20 cellular contexts compared by ENCODE assay signal in genomic region chr6:145882121-145882531, GRCh38.
A peak's percentile ranks its signal among the peaks of the same experiment; 100 is the strongest.
DNase-seq lines count a peak whose midpoint lies in the region; ATAC-seq and TF ChIP-seq lines count a peak whose summit lies in the region.
"Had no signal": no experiment of that assay in that cellular context is flagged by ENCODE, and none has a peak within 500 bp of the region (broad histone marks: within the 10 kb centered on the region; RNA-seq: fewer than 3 reads in every experiment).

No MANE protein-coding gene starts in this region.

- CTCF ChIA-PET in SK-N-SH (lab: Yijun Ruan, JAX), result no interaction called here

- H3K9ac ChIP-seq in SK-N-SH (no peak overlapping the region), adipocyte (ENCODE audit: low read length) (no peak overlapping the region)

- H3K4me1 ChIP-seq in SK-N-SH (ENCODE audit: control insufficient read depth in 1 of 2, insufficient read depth in 2 of 2, low read depth in 1 of 2, low read length in 1 of 2) (no peaks in the 10 kb centered on the region; a peak in 2 of 4 replicates), adipocyte (ENCODE audit: control insufficient read depth, insufficient read depth, low read length) (peaks cover 22% of the 10 kb centered on the region), gastroesophageal sphincter (peaks cover 0 to 56% (median 15%) of the 10 kb centered on the region in 3 donors)
- H3K4me1 ChIP-seq: SJCRH30 had no signal

- ATAC-seq in SK-N-SH treated with all-trans-retinoic acid at 6 μM for 48 hours (no peak), gastroesophageal sphincter (no peak), natural killer cell (no peak), HG02588 (IDR thresholded peaks at IDR 0.05; ENCODE audit: unreplicated experiment) (no peak)

- H3K9me2 ChIP-seq in SK-N-SH, result no peaks in the 10 kb centered on the region

- no peaks in the 10 kb centered on the region for H4K20me1 ChIP-seq in SK-N-SH (ENCODE audit: insufficient read depth)

- H3K27ac ChIP-seq in SK-N-SH (ENCODE audit: low read depth in 2 of 2, low read length in 1 of 2), result no peak overlapping the region
- peak overlapping the region in 3 of 4 donors; percentile 39 to 58 (median 43) for H3K27ac ChIP-seq in gastroesophageal sphincter
- H3K27ac ChIP-seq: C4-2B, HL-60, PC-9, SJCRH30 had no signal

- TF ChIP-seq EP300 in SK-N-SH (IDR thresholded peaks at IDR 0.05; ENCODE audit: borderline replicate concordance in 1 of 2, low read depth in 1 of 2, low read length in 1 of 2), result no peak
- TF ChIP-seq EP300 in gastroesophageal sphincter (IDR thresholded peaks at IDR 0.05), result no peak

- H3K27me3 Mint-ChIP-seq in natural killer cell (ENCODE audit: low read depth in 2 of 2), result no peaks in the 10 kb centered on the region

- H3K4me3 ChIP-seq in SK-N-SH (ENCODE audit: low read depth in 2 of 2, low read length in 1 of 2) (no peak overlapping the region), adipocyte (ENCODE audit: low read length) (no peak overlapping the region), gastroesophageal sphincter (no peak overlapping the region)
- H3K4me3 ChIP-seq: HAP-1, PC-9, SJCRH30 had no signal

- H3K9me3 Mint-ChIP-seq in natural killer cell, result no peaks in the 10 kb centered on the region

- H3K4me1 Mint-ChIP-seq in natural killer cell, result peaks cover 3 to 4% of the 10 kb centered on the region in 2 donors

- POLR2A ChIA-PET in SK-N-SH (lab: Yijun Ruan, JAX), result no interaction called here

- no peak for DNase-seq in SK-N-SH
- peak; percentile 36 for DNase-seq in adipocyte (ENCODE audit: low read depth)
- DNase-seq in natural killer cell, result no peak
- DNase-seq in occipital lobe (lab: John Stamatoyannopoulos, UW), result no peak
- no peak for DNase-seq in 8988T
- DNase-seq: DMS 273 treated with DMSO at 0.1 percent for 48 hours, MV-4-11, NCI-H1436, NCI-H2029 treated with DMSO at 0.1 percent for 48 hours, NCI-H2171 treated with DMSO at 0.1 percent for 48 hours, NCI-H446 treated with DMSO at 0.1 percent for 48 hours, NCI-H774, PC-9, SJCRH30 had no signal

- 74% methylated on average over 4 of the region's 4 CpGs for WGBS in SK-N-SH (ENCODE audit: low lambda C conversion rate)
- WGBS in gastroesophageal sphincter (ENCODE audit: low coverage in 1 of 2), 2 donors, result 29 to 40% methylated on average over 4 of the region's 4 CpGs

- no peak for TF ChIP-seq CTCF in SK-N-SH (IDR thresholded peaks at IDR 0.05)
- TF ChIP-seq CTCF in gastroesophageal sphincter (IDR thresholded peaks at IDR 0.05), result no peak
- TF ChIP-seq CTCF in natural killer cell (IDR thresholded peaks at IDR 0.05), result no peak

- H3K36me3 ChIP-seq in SK-N-SH (replicated peaks in 1 of 2; ENCODE audit: control insufficient read depth in 1 of 2, insufficient read depth in 2 of 2, low read length in 1 of 2) (peaks cover 13 to 17% of the 10 kb centered on the region in 2 experiments), adipocyte (ENCODE audit: control insufficient read depth, insufficient read depth, low read length, severe bottlenecking) (peaks cover 25% of the 10 kb centered on the region), gastroesophageal sphincter (no peaks in the 10 kb centered on the region)
- H3K36me3 ChIP-seq: HAP-1 had no signal

- no peak for TF ChIP-seq POLR2A in gastroesophageal sphincter (IDR thresholded peaks at IDR 0.05)

- H3K4me3 Mint-ChIP-seq in natural killer cell, result no peak overlapping the region

- H2AFZ ChIP-seq in SK-N-SH (ENCODE audit: low read depth), result no peak overlapping the region
- H2AFZ ChIP-seq: PC-9 had no signal

- H3K27ac Mint-ChIP-seq in natural killer cell, result no peak overlapping the region

- TF ChIP-seq RAD21 in SK-N-SH (IDR thresholded peaks at IDR 0.05; ENCODE audit: low read length), result no peak

- H3K27me3 ChIP-seq in SK-N-SH (ENCODE audit: insufficient read depth) (no peaks in the 10 kb centered on the region), adipocyte (replicated peaks; ENCODE audit: control insufficient read depth, insufficient read depth, low read length) (no peaks in the 10 kb centered on the region), gastroesophageal sphincter (no peaks in the 10 kb centered on the region)
- H3K27me3 ChIP-seq: SJCRH30 had no signal

- intact Hi-C loops in natural killer cell (cut with micrococcal nuclease), result no loop called here

- H3K79me2 ChIP-seq in SK-N-SH (ENCODE audit: insufficient read depth), result no peaks in the 10 kb centered on the region

- peaks cover 7% of the 10 kb centered on the region for H3K36me3 Mint-ChIP-seq in natural killer cell

- H3F3A ChIP-seq in SK-N-SH (replicated peaks; ENCODE audit: insufficient read depth), result peaks cover 11% of the 10 kb centered on the region

- H3K9me3 ChIP-seq in SK-N-SH (no peaks in the 10 kb centered on the region), adipocyte (ENCODE audit: control insufficient read depth, low read length) (no peaks in the 10 kb centered on the region), gastroesophageal sphincter (no peaks in the 10 kb centered on the region)
- H3K9me3 ChIP-seq: HAP-1, SJCRH30 had no signal

- H3K4me2 ChIP-seq in SK-N-SH, result no peak overlapping the region
- H3K4me2 ChIP-seq: PC-9 had no signal

TF ChIP-seq in SK-N-SH treated with all-trans-retinoic acid at 6 μM for 48 hours, 23 proteins besides CTCF, POLR2A, EP300 and RAD21:
- TF ChIP-seq ISL1 (CRISPR knock-in tag; IDR thresholded peaks at IDR 0.05) (peak; percentile 28; the same call in 1 of the 2 replicates), CSDC2 (CRISPR knock-in tag; IDR thresholded peaks at IDR 0.05) (no peak), OSR1 (CRISPR knock-in tag; IDR thresholded peaks at IDR 0.05) (no peak), TCF4 (CRISPR knock-in tag; IDR thresholded peaks at IDR 0.05; ENCODE audit: borderline replicate concordance) (no peak)

TF ChIP-seq in SK-N-SH, 30 proteins besides CTCF, POLR2A, EP300 and RAD21:
- TF ChIP-seq FOSL2 (IDR thresholded peaks at IDR 0.05; ENCODE audit: borderline replicate concordance, low read depth) (no peak), TAF1 (IDR thresholded peaks at IDR 0.05; ENCODE audit: borderline replicate concordance, low read depth, low read length) (no peak), JUND (IDR thresholded peaks at IDR 0.05) (no peak), IRF3 (IDR thresholded peaks at IDR 0.05; ENCODE audit: low read depth, low read length) (no peak), EZH2phosphoT487 (IDR thresholded peaks at IDR 0.05; ENCODE audit: borderline replicate concordance, low read depth) (no peak), NRF1 (IDR thresholded peaks at IDR 0.05; ENCODE audit: low read depth, low read length) (no peak), PBX3 (IDR thresholded peaks at IDR 0.05) (no peak), REST (IDR thresholded peaks at IDR 0.05; ENCODE audit: low read depth, low read length) (no peak), SMC3 (IDR thresholded peaks at IDR 0.05; ENCODE audit: low read depth, low read length) (no peak), YY1 (IDR thresholded peaks at IDR 0.05; ENCODE audit: low read depth) (no peak), FOXM1 (IDR thresholded peaks at IDR 0.05; ENCODE audit: low read depth) (no peak), MXI1 (IDR thresholded peaks at IDR 0.05; ENCODE audit: low read depth, low read length) (no peak)
- TF ChIP-seq, protein P1, sequence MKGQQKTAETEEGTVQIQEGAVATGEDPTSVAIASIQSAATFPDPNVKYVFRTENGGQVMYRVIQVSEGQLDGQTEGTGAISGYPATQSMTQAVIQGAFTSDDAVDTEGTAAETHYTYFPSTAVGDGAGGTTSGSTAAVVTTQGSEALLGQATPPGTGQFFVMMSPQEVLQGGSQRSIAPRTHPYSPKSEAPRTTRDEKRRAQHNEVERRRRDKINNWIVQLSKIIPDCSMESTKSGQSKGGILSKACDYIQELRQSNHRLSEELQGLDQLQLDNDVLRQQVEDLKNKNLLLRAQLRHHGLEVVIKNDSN (IDR thresholded peaks at IDR 0.05; ENCODE audit: borderline replicate concordance, low read depth), result no peak
TF ChIP-seq in SK-N-SH: peak in this region for 0.

Comparison
In these comparisons a context has a peak if more than half of its experiments do, and no peak if none do; other contexts are left out.
1. H3K27ac ChIP-seq: peak in gastroesophageal sphincter (3 of 4); none in SK-N-SH (0 of 2).